In genomic region chr6:121844898-121845297, GRCh38 we compare ENCODE assay signal across 33 cellular contexts.
"Had no signal": no experiment of that assay in that cellular context is flagged by ENCODE, and none has a peak within 500 bp of the region (broad histone marks: within the 10 kb centered on the region; RNA-seq: fewer than 3 reads in every experiment).

No MANE protein-coding gene starts in this region.

- H3K27ac ChIP-seq: adrenal gland, body of pancreas, brain microvascular endothelial cell, breast epithelium, VCaP had no signal

- DNase-seq: activated B cell treated with CpG ODN at 0.5 μM for 24 hours; activated CD4-positive, alpha-beta memory T cell treated with anti-CD3 and anti-CD28 coated beads for 36 hours; activated CD4-positive, alpha-beta T cell treated with anti-CD3 and anti-CD28 coated beads for 4 hours; activated CD4-positive, alpha-beta T cell treated with anti-CD3 and anti-CD28 coated beads, Interleukin-2, amount 10 ng/mL, durations not matched to agents 24 days and 14 days; activated CD4-positive, alpha-beta T cell treated with anti-CD3 and anti-CD28 coated beads, Interleukin-2, amount 50 U/mL, for 1 hour; activated CD4-positive, alpha-beta T cell treated with anti-CD3 and anti-CD28 coated beads, Interleukin-2, amount 50 U/mL, for 4 hours; activated CD4-positive, CD25-positive, alpha-beta regulatory T cell treated with anti-CD3 and anti-CD28 coated beads, Interleukin-2, amount 50 U/mL, for 72 hours; activated CD8-positive, alpha-beta memory T cell treated with anti-CD3 and anti-CD28 coated beads, Interleukin-2, amount 50 U/mL, for 4 hours; activated CD8-positive, alpha-beta T cell treated with anti-CD3 and anti-CD28 coated beads for 36 hours; activated effector memory CD4-positive, alpha-beta T cell treated with anti-CD3 and anti-CD28 coated beads, Interleukin-2, amount 50 U/mL, for 16 hours; activated gamma-delta T cell treated with Interleukin-2 at 50 U/mL for 16 hours; activated naive CD4-positive, alpha-beta T cell; activated naive CD4-positive, alpha-beta T cell treated with anti-CD3 and anti-CD28 coated beads for 36 hours; activated naive CD4-positive, alpha-beta T cell treated with anti-CD3 and anti-CD28 coated beads, Interleukin-2, amount 50 U/mL, for 16 hours; activated naive CD8-positive, alpha-beta T cell treated with anti-CD3 and anti-CD28 coated beads for 36 hours; activated T-cell treated with anti-CD3 and anti-CD28 coated beads for 4 hours; activated T-cell treated with anti-CD3 and anti-CD28 coated beads, Interleukin-2, amount 50 U/mL, for 1 hour; activated T-cell treated with anti-CD3 and anti-CD28 coated beads, Interleukin-2, amount 50 U/mL, for 4 hours; activated T-cell treated with anti-CD3 and anti-CD28 coated beads, Interleukin-2, amount 50 U/mL, for 72 hours; adrenal gland; amniotic stem cell; aorta; body of pancreas; brain microvascular endothelial cell; caudate nucleus; cerebellar nuclear complex; T-helper 1 cell; T-helper 2 cell; T-helper 9 cell had no signal

- H3K36me3 ChIP-seq: adrenal gland, brain microvascular endothelial cell, breast epithelium had no signal

- H3K27me3 ChIP-seq: adrenal gland, body of pancreas, brain microvascular endothelial cell, breast epithelium had no signal

- H3K4me1 ChIP-seq: adrenal gland, breast epithelium had no signal

- ATAC-seq: activated CD8-positive, alpha-beta T cell treated with anti-CD3 and anti-CD28 coated beads for 36 hours; activated naive CD4-positive, alpha-beta T cell treated with anti-CD3 and anti-CD28 coated beads, Interleukin-2, amount 50 U/mL, for 72 hours; activated T-cell treated with anti-CD3 and anti-CD28 coated beads, Interleukin-2, amount 50 U/mL, for 4 hours; activated T-cell treated with anti-CD3 and anti-CD28 coated beads, Interleukin-2, amount 50 U/mL, for 72 hours; activated T-helper 17 cell treated with anti-CD3 and anti-CD28 coated beads, Interleukin-2, amount 50 U/mL, for 72 hours; body of pancreas had no signal

- H3K9me3 ChIP-seq: adrenal gland, body of pancreas, breast epithelium had no signal

- H3K4me3 ChIP-seq: adrenal gland, body of pancreas, breast epithelium had no signal
